In the genomic region with DNA sequence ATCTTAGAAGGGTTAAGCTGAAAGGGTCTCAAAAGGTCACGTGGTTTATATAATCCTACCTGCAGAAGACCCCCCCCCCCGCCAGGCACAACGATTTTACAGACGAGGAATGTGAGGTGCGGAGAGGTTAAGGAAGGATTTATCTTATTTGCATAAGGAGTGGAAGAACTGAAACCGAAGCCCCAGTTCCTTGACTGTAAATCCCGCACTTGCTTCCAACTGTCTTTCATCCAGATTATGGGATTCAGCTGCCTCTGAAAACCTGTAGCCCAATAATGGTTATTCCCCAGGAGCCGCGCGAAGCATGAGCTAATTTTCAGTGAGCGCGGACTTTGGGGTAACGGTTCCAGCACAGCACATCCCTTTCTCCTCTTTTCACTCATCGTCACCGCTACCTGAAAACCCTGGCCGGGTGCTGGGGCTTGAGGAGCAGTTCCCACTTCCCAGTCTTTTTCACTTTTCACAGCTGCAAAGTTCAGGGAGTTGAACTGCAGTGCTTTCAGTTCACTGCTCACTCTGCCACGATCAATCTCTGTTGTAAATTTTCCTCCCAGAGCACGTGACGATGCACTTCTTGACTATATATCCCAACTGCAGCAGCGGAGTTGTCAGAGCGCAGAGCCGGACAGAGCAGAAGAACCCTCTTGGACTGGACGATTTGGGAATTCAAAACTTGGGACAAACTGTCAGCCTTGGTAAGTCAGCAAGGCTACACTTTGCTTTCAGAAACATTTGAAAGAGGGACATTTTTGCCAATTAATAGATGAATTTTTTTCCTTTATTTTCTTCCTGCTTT, we compare ENCODE assay signal across 10 cellular contexts. TPM values are rescaled to one million over a fixed set of nuclear protein-coding genes. Genes with fewer than 3 reads are reported as not detected.
DNase-seq lines count a peak whose midpoint lies in the region; ATAC-seq and TF ChIP-seq lines count a peak whose summit lies in the region.
"Had no signal": no experiment of that assay in that cellular context is flagged by ENCODE, and none has a peak within 500 bp of the region (broad histone marks: within the 10 kb centered on the region; RNA-seq: fewer than 3 reads in every experiment).

A gene with protein sequence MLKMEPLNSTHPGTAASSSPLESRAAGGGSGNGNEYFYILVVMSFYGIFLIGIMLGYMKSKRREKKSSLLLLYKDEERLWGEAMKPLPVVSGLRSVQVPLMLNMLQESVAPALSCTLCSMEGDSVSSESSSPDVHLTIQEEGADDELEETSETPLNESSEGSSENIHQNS (plus strand): TSS at position 611 of the 796 bp plus-strand sequence. CDS start 641 bp downstream, outside the sequence.

- TF ChIP-seq CTCF in WTC11 (IDR thresholded peaks at IDR 0.05) (no peak), left ventricle myocardium inferior (IDR thresholded peaks at IDR 0.05; ENCODE audit: borderline replicate concordance) (no peak)

- H3K36me3 ChIP-seq in left ventricle myocardium inferior, result no peaks in the 10 kb centered on the region

- H3K4me3 Mint-ChIP-seq in WTC11, result peak within 1 kb of the TSS; percentile 13; the same call in 1 of the 2 replicates
- no peak within 1 kb of the TSS for H3K4me3 Mint-ChIP-seq in activated CD8-positive, alpha-beta T cell treated with anti-CD3 and anti-CD28 coated beads, Interleukin-2, amount 10 ng/mL, durations not matched to agents 7 days and 5 days
- H3K4me3 Mint-ChIP-seq in activated CD4-positive, alpha-beta T cell treated with anti-CD3 and anti-CD28 coated beads, Interleukin-2, amount 10 ng/mL, durations not matched to agents 24 days and 14 days, result no peak within 1 kb of the TSS

- no peaks in the 10 kb centered on the region for H3K36me3 Mint-ChIP-seq in WTC11
- no peaks in the 10 kb centered on the region for H3K36me3 Mint-ChIP-seq in activated CD8-positive, alpha-beta T cell treated with anti-CD3 and anti-CD28 coated beads, Interleukin-2, amount 10 ng/mL, durations not matched to agents 7 days and 5 days (ENCODE audit: low read depth)
- no peaks in the 10 kb centered on the region for H3K36me3 Mint-ChIP-seq in activated CD4-positive, alpha-beta T cell treated with anti-CD3 and anti-CD28 coated beads, Interleukin-2, amount 10 ng/mL, durations not matched to agents 24 days and 14 days (ENCODE audit: low read depth)

- ATAC-seq in WTC11 (peak; percentile 41), GM18502 (IDR thresholded peaks at IDR 0.05; ENCODE audit: poor library complexity, unreplicated experiment) (no peak), GM21381 (IDR thresholded peaks at IDR 0.05; ENCODE audit: unreplicated experiment) (no peak)
- no peak for ATAC-seq in activated CD8-positive, alpha-beta T cell treated with anti-CD3 and anti-CD28 coated beads, Interleukin-2, amount 10 ng/mL, durations not matched to agents 7 days and 5 days

- intact Hi-C loops in left ventricle myocardium inferior (cut with micrococcal nuclease), result no loop called here
- intact Hi-C loops in activated CD4-positive, alpha-beta T cell treated with anti-CD3 and anti-CD28 coated beads, Interleukin-2, amount 10 ng/mL, durations not matched to agents 24 days and 14 days (cut with micrococcal nuclease), result no loop called here

- H3K9me3 ChIP-seq in left ventricle myocardium inferior (replicated peaks), result no peaks in the 10 kb centered on the region

- POLR2A ChIA-PET in WTC11 (lab: Charles Lee), result no interaction called here
- POLR2A ChIA-PET in activated CD8-positive, alpha-beta T cell treated with anti-CD3 and anti-CD28 coated beads, Interleukin-2, amount 10 ng/mL, durations not matched to agents 7 days and 5 days (lab: Charles Lee), result no interaction called here

- DNase-seq in C1 segment of cervical spinal cord (lab: John Stamatoyannopoulos, UW) (peak in 8 of 14 donors; percentile 2 to 35 (median 23)), WTC11 (ENCODE audit: low spot score) (no peak), left ventricle myocardium inferior (no peak), renal cortical epithelial cell (ENCODE audit: low read depth) (peak; percentile 28)
- DNase-seq in activated CD8-positive, alpha-beta T cell treated with anti-CD3 and anti-CD28 coated beads, Interleukin-2, amount 10 ng/mL, durations not matched to agents 7 days and 5 days, result no peak
- DNase-seq in activated CD4-positive, alpha-beta T cell treated with anti-CD3 and anti-CD28 coated beads, Interleukin-2, amount 10 ng/mL, durations not matched to agents 24 days and 14 days, result no peak
- DNase-seq: DND-41, NCI-H1092 had no signal

- H3K9me3 Mint-ChIP-seq in WTC11, result no peaks in the 10 kb centered on the region
- no peaks in the 10 kb centered on the region for H3K9me3 Mint-ChIP-seq in activated CD8-positive, alpha-beta T cell treated with anti-CD3 and anti-CD28 coated beads, Interleukin-2, amount 10 ng/mL, durations not matched to agents 7 days and 5 days (ENCODE audit: insufficient read depth)
- no peaks in the 10 kb centered on the region for H3K9me3 Mint-ChIP-seq in activated CD4-positive, alpha-beta T cell treated with anti-CD3 and anti-CD28 coated beads, Interleukin-2, amount 10 ng/mL, durations not matched to agents 24 days and 14 days

- H3K4me1 ChIP-seq in left ventricle myocardium inferior, result peaks cover 26% of the 10 kb centered on the region

- CTCF ChIA-PET in WTC11 (lab: Charles Lee), result interaction anchor here (0.6 kb wide), 1 partner anchor 295 kb away, joined by 3 read pairs; no protein-coding TSS in a partner anchor
- CTCF ChIA-PET in activated CD8-positive, alpha-beta T cell treated with anti-CD3 and anti-CD28 coated beads, Interleukin-2, amount 10 ng/mL, durations not matched to agents 7 days and 5 days (lab: Charles Lee), result no interaction called here

- peak within 1 kb of the TSS; percentile 67 for H3K4me3 ChIP-seq in left ventricle myocardium inferior

- peak within 1 kb of the TSS; percentile 72; the same call in 1 of the 2 replicates for H3K27ac Mint-ChIP-seq in WTC11
- H3K27ac Mint-ChIP-seq in activated CD8-positive, alpha-beta T cell treated with anti-CD3 and anti-CD28 coated beads, Interleukin-2, amount 10 ng/mL, durations not matched to agents 7 days and 5 days, result no peak within 1 kb of the TSS
- H3K27ac Mint-ChIP-seq in activated CD4-positive, alpha-beta T cell treated with anti-CD3 and anti-CD28 coated beads, Interleukin-2, amount 10 ng/mL, durations not matched to agents 24 days and 14 days, result no peak within 1 kb of the TSS

- H3K27me3 Mint-ChIP-seq in WTC11 (ENCODE audit: low read depth), result peaks cover 9% of the 10 kb centered on the region
- H3K27me3 Mint-ChIP-seq in activated CD8-positive, alpha-beta T cell treated with anti-CD3 and anti-CD28 coated beads, Interleukin-2, amount 10 ng/mL, durations not matched to agents 7 days and 5 days (ENCODE audit: low read depth), result peaks cover 2% of the 10 kb centered on the region
- H3K27me3 Mint-ChIP-seq in activated CD4-positive, alpha-beta T cell treated with anti-CD3 and anti-CD28 coated beads, Interleukin-2, amount 10 ng/mL, durations not matched to agents 24 days and 14 days, result no peaks in the 10 kb centered on the region

- peaks cover 40% of the 10 kb centered on the region for H3K4me1 Mint-ChIP-seq in WTC11
- no peaks in the 10 kb centered on the region for H3K4me1 Mint-ChIP-seq in activated CD8-positive, alpha-beta T cell treated with anti-CD3 and anti-CD28 coated beads, Interleukin-2, amount 10 ng/mL, durations not matched to agents 7 days and 5 days (ENCODE audit: low read depth)
- no peaks in the 10 kb centered on the region for H3K4me1 Mint-ChIP-seq in activated CD4-positive, alpha-beta T cell treated with anti-CD3 and anti-CD28 coated beads, Interleukin-2, amount 10 ng/mL, durations not matched to agents 24 days and 14 days

- H3K27me3 ChIP-seq in left ventricle myocardium inferior (ENCODE audit: low read depth), result peaks cover 14% of the 10 kb centered on the region

- peak within 1 kb of the TSS; percentile 83 for H3K27ac ChIP-seq in left ventricle myocardium inferior (replicated peaks)

TF ChIP-seq in WTC11, 78 proteins besides CTCF, POLR2A, EP300 and RAD21:
- TF ChIP-seq ZNF219 (CRISPR knock-in tag; IDR thresholded peaks at IDR 0.05; ENCODE audit: borderline replicate concordance), result no peak
- no peak for TF ChIP-seq PRRX2 (CRISPR knock-in tag; IDR thresholded peaks at IDR 0.05)
- no peak for TF ChIP-seq SMAD3 (CRISPR knock-in tag; IDR thresholded peaks at IDR 0.05; ENCODE audit: borderline replicate concordance)
TF ChIP-seq in WTC11: peak in this region for 0.

RNA-seq across cellular contexts. Expression of the gene that starts here (rescaled TPM):
- 0.04 TPM in 1 of 3 replicates, not detected in the others for total RNA-seq in WTC11 (2021)
- total RNA-seq in left ventricle myocardium inferior, result 3.1 TPM
- 0.05 and 0.52 TPM in 2 replicates for total RNA-seq in renal cortical epithelial cell
- not detected for total RNA-seq in activated CD8-positive, alpha-beta T cell treated with anti-CD3 and anti-CD28 coated beads, Interleukin-2, amount 10 ng/mL, durations not matched to agents 7 days and 5 days
- not detected in 2 replicates for total RNA-seq in activated CD4-positive, alpha-beta T cell treated with anti-CD3 and anti-CD28 coated beads, Interleukin-2, amount 10 ng/mL, durations not matched to agents 24 days and 14 days

Comparison
In these comparisons a context has a peak if more than half of its experiments do, and no peak if none do; other contexts are left out.
1. Peak in ATAC-seq in WTC11; RNA of the gene not detected or under 1 TPM.
2. Peak in DNase-seq in renal cortical epithelial cell; RNA of the gene not detected or under 1 TPM.
3. DNase-seq: peak in C1 segment of cervical spinal cord (8 of 14); none in WTC11 (single experiment), left ventricle myocardium inferior (single experiment), activated CD8-positive, alpha-beta T cell treated with anti-CD3 and anti-CD28 coated beads, Interleukin-2, amount 10 ng/mL, durations not matched to agents 7 days and 5 days (single experiment) and activated CD4-positive, alpha-beta T cell treated with anti-CD3 and anti-CD28 coated beads, Interleukin-2, amount 10 ng/mL, durations not matched to agents 24 days and 14 days (single experiment).